Comparison of ENCODE assay signal across 22 cellular contexts in the genomic region with DNA sequence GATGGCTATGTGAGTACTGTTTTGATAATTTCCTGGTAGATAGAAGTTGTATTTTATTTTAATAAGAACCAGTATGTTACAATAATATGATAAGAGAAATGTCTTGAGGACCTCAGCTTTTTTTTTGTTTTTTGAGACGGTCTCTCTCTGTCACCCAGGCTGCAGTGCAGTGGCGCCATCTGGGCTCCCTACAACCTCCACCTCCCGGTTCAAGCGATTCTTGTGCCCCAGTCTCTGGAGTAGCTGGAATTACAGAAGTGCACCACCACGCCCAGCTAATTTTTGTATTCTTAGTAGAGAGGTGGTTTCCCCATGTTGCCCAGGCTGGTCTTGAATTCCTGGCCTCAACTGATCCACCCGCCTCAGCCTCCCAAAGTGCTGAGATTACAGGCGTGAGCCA.
"Had no signal": no experiment of that assay in that cellular context is flagged by ENCODE, and none has a peak within 500 bp of the region (broad histone marks: within the 10 kb centered on the region; RNA-seq: fewer than 3 reads in every experiment).

No MANE protein-coding gene starts in this region.

- H3K27ac ChIP-seq: body of pancreas, cardiac muscle cell, hepatocyte, parathyroid adenoma, upper lobe of right lung had no signal

- H3K4me2 ChIP-seq: hepatocyte had no signal

- DNase-seq: activated CD4-positive, alpha-beta T cell treated with anti-CD3 and anti-CD28 coated beads for 4 hours; activated CD4-positive, alpha-beta T cell treated with anti-CD3 and anti-CD28 coated beads, Interleukin-2, amount 50 U/mL, for 48 hours; activated CD4-positive, CD25-positive, alpha-beta regulatory T cell; activated CD8-positive, alpha-beta memory T cell treated with anti-CD3 and anti-CD28 coated beads, Interleukin-2, amount 50 U/mL, for 48 hours; activated naive CD4-positive, alpha-beta T cell treated with anti-CD3 and anti-CD28 coated beads for 36 hours; activated T-cell treated with anti-CD3 and anti-CD28 coated beads, Interleukin-2, amount 50 U/mL, for 4 hours; anterior cingulate cortex; body of pancreas; erythroblast; foreskin fibroblast; left colon; nephron progenitor cell; nucleus accumbens; right cardiac atrium; stimulated activated CD4-positive, alpha-beta T cell treated with anti-CD3 and anti-CD28 coated beads, Interleukin-4, amount 100 ng/mL, for 24 hours; stimulated activated naive CD8-positive, alpha-beta T cell treated with anti-CD3 and anti-CD28 coated beads, Interleukin-15, Interleukin-2, amounts not matched to agents 100 U/mL and 50 U/mL, for 24 hours; T-helper 9 cell; upper lobe of right lung had no signal

- H3K4me1 Mint-ChIP-seq: memory B cell, nephron progenitor cell had no signal

- H2AFZ ChIP-seq: hepatocyte, parathyroid adenoma had no signal

- H3K4me3 Mint-ChIP-seq: activated naive CD4-positive, alpha-beta T cell treated with anti-CD3 and anti-CD28 coated beads for 36 hours; activated T-cell treated with anti-CD3 and anti-CD28 coated beads, Interleukin-2, amount 50 U/mL, for 4 hours; memory B cell; nephron progenitor cell had no signal

- H3K4me1 ChIP-seq: body of pancreas, parathyroid adenoma, upper lobe of right lung had no signal

- ATAC-seq: activated T-cell treated with anti-CD3 and anti-CD28 coated beads, Interleukin-2, amount 50 U/mL, for 4 hours; body of pancreas; left colon; right cardiac atrium; stimulated activated naive CD8-positive, alpha-beta T cell treated with anti-CD3 and anti-CD28 coated beads, Interleukin-15, Interleukin-2, amounts not matched to agents 100 U/mL and 50 U/mL, for 24 hours; upper lobe of right lung had no signal

- H3K4me3 ChIP-seq: body of pancreas, cardiac muscle cell, hepatocyte, upper lobe of right lung had no signal

- H3K36me3 ChIP-seq: cardiac muscle cell, upper lobe of right lung had no signal

- H3K9me3 Mint-ChIP-seq: memory B cell, nephron progenitor cell had no signal

- H3K27ac Mint-ChIP-seq: activated naive CD4-positive, alpha-beta T cell treated with anti-CD3 and anti-CD28 coated beads for 36 hours; memory B cell; nephron progenitor cell had no signal

- H3K27me3 ChIP-seq: body of pancreas, cardiac muscle cell, hepatocyte, upper lobe of right lung had no signal

- H3K9me3 ChIP-seq: body of pancreas, upper lobe of right lung had no signal

- H3K79me2 ChIP-seq: hepatocyte, parathyroid adenoma had no signal

- H3K36me3 Mint-ChIP-seq: memory B cell had no signal

- H3K9ac ChIP-seq: parathyroid adenoma had no signal
